11 cellular contexts compared by ENCODE assay signal in genomic region chr9:70079364-70080103, GRCh38. TPM values are rescaled to one million over a fixed set of nuclear protein-coding genes. Genes with fewer than 3 reads are reported as not detected.
DNase-seq lines count a peak whose midpoint lies in the region; ATAC-seq and TF ChIP-seq lines count a peak whose summit lies in the region.
"Had no signal": no experiment of that assay in that cellular context is flagged by ENCODE, and none has a peak within 500 bp of the region (broad histone marks: within the 10 kb centered on the region; RNA-seq: fewer than 3 reads in every experiment).

No MANE protein-coding gene starts in this region.

- no peaks in the 10 kb centered on the region for H3K9me3 Mint-ChIP-seq in T-cell

- no peak overlapping the region for H3K4me3 ChIP-seq in fibroblast of pulmonary artery (replicated peaks; ENCODE audit: low read depth, low read length)
- no peak overlapping the region for H3K4me3 ChIP-seq in tibial artery
- H3K4me3 ChIP-seq: psoas muscle had no signal

- POLR2A ChIA-PET in T-cell (lab: Charles Lee): interaction anchor here in 1 of 2 donors (0.5 kb wide), 1 partner anchor 94 kb away, joined by 4 read pairs; no protein-coding TSS in a partner anchor

- no peaks in the 10 kb centered on the region for H3K36me3 ChIP-seq in tibial artery

- peak; percentile 47 to 67 for DNase-seq in SHP77 (lab: John Stamatoyannopoulos, UW)
- DNase-seq in SHP77 treated with DMSO at 0.1 percent for 48 hours (lab: John Stamatoyannopoulos, UW): no peak
- DNase-seq in NCI-H510A treated with DMSO at 0.1 percent for 48 hours (lab: John Stamatoyannopoulos, UW): peak; percentile 97
- DNase-seq in fibroblast of pulmonary artery (ENCODE audit: low read depth): peak; percentile 72
- DNase-seq in tibial artery: no peak
- DNase-seq in T-cell: no peak
- DNase-seq in HuH-7.5 (ENCODE audit: low spot score): no peak
- DNase-seq: islet precursor cell, psoas muscle had no signal

- peaks cover 0 to 4% (median 0%) of the 10 kb centered on the region in 3 donors for H3K4me1 Mint-ChIP-seq in T-cell

- peaks cover 12 to 32% of the 10 kb centered on the region in 2 donors for H3K27me3 Mint-ChIP-seq in T-cell

- H3K27ac ChIP-seq in tibial artery: peak overlapping the region; percentile 75 to 77
- H3K27ac ChIP-seq: psoas muscle had no signal

- intact Hi-C loops in tibial artery (cut with DNase I; ENCODE audit: low total_unique reads): no loop called here

- peaks cover 0 to 86% (median 39%) of the 10 kb centered on the region in 4 donors for H3K4me1 ChIP-seq in tibial artery

- TF ChIP-seq CTCF in fibroblast of pulmonary artery (IDR thresholded peaks at IDR 0.05; ENCODE audit: low read length, missing control alignments) (no peak), tibial artery (IDR thresholded peaks at IDR 0.05) (no peak)

- no peak overlapping the region for H3K4me3 Mint-ChIP-seq in T-cell

- CTCF ChIA-PET in T-cell (lab: Charles Lee): no interaction called here

- no peaks in the 10 kb centered on the region for H3K36me3 Mint-ChIP-seq in T-cell

- no peak for ATAC-seq in HG02571 (IDR thresholded peaks at IDR 0.05; ENCODE audit: unreplicated experiment)
- ATAC-seq in T-cell (replicated peaks in 1 of 4): no peak

- H3K27ac Mint-ChIP-seq in T-cell: no peak overlapping the region

- H3K27me3 ChIP-seq in tibial artery: no peaks in the 10 kb centered on the region

- no peaks in the 10 kb centered on the region for H3K9me3 ChIP-seq in tibial artery
- H3K9me3 ChIP-seq: psoas muscle had no signal

RNA-seq across cellular contexts. Expression of gene MAMDC2, which starts 35.9 kb away (rescaled TPM):
- under 1 TPM in 3 of 5 donors, not detected in 2; 0.09 to 0.19 (median 0.12) TPM for total RNA-seq in T-cell
- total RNA-seq: A673 had no signal

Comparison
In these comparisons a context has a peak if more than half of its experiments do, and no peak if none do; other contexts are left out.
1. DNase-seq: peak in SHP77 (2 of 2), NCI-H510A treated with DMSO at 0.1 percent for 48 hours (single experiment) and fibroblast of pulmonary artery (single experiment); none in SHP77 treated with DMSO at 0.1 percent for 48 hours (single experiment), tibial artery (0 of 2), T-cell (0 of 34) and HuH-7.5 (single experiment).